In the genomic region with DNA sequence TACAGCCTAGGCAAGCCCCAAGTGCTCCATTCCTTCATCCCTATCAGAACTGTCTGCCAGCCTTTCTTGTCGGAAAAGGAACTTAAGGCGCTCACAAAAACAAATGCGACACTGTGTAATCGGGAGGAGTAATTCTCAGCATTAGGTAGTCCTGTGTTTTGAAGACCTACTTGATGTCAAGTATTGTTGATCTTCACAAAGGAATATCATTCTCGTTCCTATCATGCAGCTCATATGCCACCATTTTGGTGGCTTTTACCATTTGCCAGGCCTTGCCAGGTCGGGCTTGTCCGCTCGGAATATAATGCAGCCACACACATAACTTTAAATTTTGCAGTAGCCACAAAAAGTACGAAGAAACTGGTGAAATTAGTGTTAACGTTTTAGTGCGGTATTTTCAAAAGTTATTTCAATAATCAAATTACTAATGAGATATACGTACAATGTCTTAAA, we compare ENCODE assay signal across 8 cellular contexts. TPM values are rescaled to one million over a fixed set of nuclear protein-coding genes. Genes with fewer than 3 reads are reported as not detected.
A peak's percentile ranks its signal among the peaks of the same experiment; 100 is the strongest.
DNase-seq lines count a peak whose midpoint lies in the region; ATAC-seq and TF ChIP-seq lines count a peak whose summit lies in the region.

No MANE protein-coding gene starts in this region.

- no peaks in the 10 kb centered on the region for H3K9me3 ChIP-seq in CD8-positive, alpha-beta memory T cell (ENCODE audit: low read length)
- H3K9me3 ChIP-seq in iPS DF 6.9 (ENCODE audit: control insufficient read depth, insufficient read depth, low read length), result no peaks in the 10 kb centered on the region

- no CpG with 5 or more reads among the region's 12 CpGs for WGBS in iPS DF 6.9 (ENCODE audit: insufficient coverage, insufficient read length)

- peaks cover 17% of the 10 kb centered on the region for H3K4me1 ChIP-seq in CD8-positive, alpha-beta memory T cell (ENCODE audit: insufficient read depth, low read length)
- H3K4me1 ChIP-seq in iPS DF 6.9 (ENCODE audit: control insufficient read depth, insufficient read depth, low read length), result no peaks in the 10 kb centered on the region

- H3K4me3 Mint-ChIP-seq in CD8-positive, alpha-beta memory T cell, result peak overlapping the region; percentile 96 to 100 (median 99)
- peak overlapping the region; percentile 95 for H3K4me3 Mint-ChIP-seq in activated CD8-positive, alpha-beta T cell treated with anti-CD3 and anti-CD28 coated beads for 36 hours
- peak overlapping the region; percentile 98 for H3K4me3 Mint-ChIP-seq in stimulated activated memory B cell treated with anti-CD40 and anti-IgM and Interleukin-4, amounts not matched to agents 10 μg/mL and 1 μg/mL and 100 μg/mL, for 72 hours

- ATAC-seq in HG03097 (IDR thresholded peaks at IDR 0.05; ENCODE audit: low FRiP score, unreplicated experiment), result peak; percentile 3
- no peak for ATAC-seq in activated CD8-positive, alpha-beta T cell treated with anti-CD3 and anti-CD28 coated beads for 36 hours
- ATAC-seq in stimulated activated memory B cell treated with anti-CD40 and anti-IgM and Interleukin-4, amounts not matched to agents 10 μg/mL and 1 μg/mL and 100 μg/mL, for 72 hours, result no peak

- H3K4me3 ChIP-seq in CD8-positive, alpha-beta memory T cell (ENCODE audit: low read length), result peak overlapping the region; percentile 93
- peak overlapping the region; percentile 89; the same call in 1 of the 2 replicates for H3K4me3 ChIP-seq in iPS DF 6.9 (ENCODE audit: low read length)

- intact Hi-C loops in activated CD8-positive, alpha-beta T cell treated with anti-CD3 and anti-CD28 coated beads for 36 hours (cut with micrococcal nuclease), result no loop called here

- H3K4me1 Mint-ChIP-seq in CD8-positive, alpha-beta memory T cell, result peaks cover 28 to 29% (median 28%) of the 10 kb centered on the region in 3 donors
- peaks cover 14% of the 10 kb centered on the region for H3K4me1 Mint-ChIP-seq in activated CD8-positive, alpha-beta T cell treated with anti-CD3 and anti-CD28 coated beads for 36 hours (ENCODE audit: low read depth)
- H3K4me1 Mint-ChIP-seq in stimulated activated memory B cell treated with anti-CD40 and anti-IgM and Interleukin-4, amounts not matched to agents 10 μg/mL and 1 μg/mL and 100 μg/mL, for 72 hours, result peaks cover 9% of the 10 kb centered on the region

- no peak for DNase-seq in CD8-positive, alpha-beta memory T cell
- DNase-seq in activated CD8-positive, alpha-beta T cell treated with anti-CD3 and anti-CD28 coated beads for 36 hours, result no peak
- no peak for DNase-seq in iPS DF 6.9 (ENCODE audit: low read depth, low spot score)
- no peak for DNase-seq in hepatic stellate cell (ENCODE audit: low spot score)
- DNase-seq in effector CD4-positive, alpha-beta T cell, result no peak
- no peak for DNase-seq in NCI-H1930 (lab: John Stamatoyannopoulos, UW)

- peaks cover 0 to 33% (median 1%) of the 10 kb centered on the region in 3 donors for H3K36me3 Mint-ChIP-seq in CD8-positive, alpha-beta memory T cell
- peaks cover 28% of the 10 kb centered on the region for H3K36me3 Mint-ChIP-seq in activated CD8-positive, alpha-beta T cell treated with anti-CD3 and anti-CD28 coated beads for 36 hours (ENCODE audit: low read depth)
- H3K36me3 Mint-ChIP-seq in stimulated activated memory B cell treated with anti-CD40 and anti-IgM and Interleukin-4, amounts not matched to agents 10 μg/mL and 1 μg/mL and 100 μg/mL, for 72 hours, result peaks cover 15% of the 10 kb centered on the region

- no peaks in the 10 kb centered on the region for H3K9me3 Mint-ChIP-seq in CD8-positive, alpha-beta memory T cell
- H3K9me3 Mint-ChIP-seq in activated CD8-positive, alpha-beta T cell treated with anti-CD3 and anti-CD28 coated beads for 36 hours, result no peaks in the 10 kb centered on the region
- H3K9me3 Mint-ChIP-seq in stimulated activated memory B cell treated with anti-CD40 and anti-IgM and Interleukin-4, amounts not matched to agents 10 μg/mL and 1 μg/mL and 100 μg/mL, for 72 hours, result no peaks in the 10 kb centered on the region

- CTCF ChIA-PET in CD8-positive, alpha-beta memory T cell (lab: Charles Lee), result no interaction called here
- CTCF ChIA-PET in activated CD8-positive, alpha-beta T cell treated with anti-CD3 and anti-CD28 coated beads for 36 hours (lab: Charles Lee), result interaction anchor here (0.6 to 1.4 kb wide), 2 partner anchors 302 to 486 kb away, joined by 3 read pairs; no protein-coding TSS in a partner anchor

- peaks cover 0 to 8% of the 10 kb centered on the region in 2 donors for H3K27me3 Mint-ChIP-seq in CD8-positive, alpha-beta memory T cell
- H3K27me3 Mint-ChIP-seq in activated CD8-positive, alpha-beta T cell treated with anti-CD3 and anti-CD28 coated beads for 36 hours, result no peaks in the 10 kb centered on the region
- H3K27me3 Mint-ChIP-seq in stimulated activated memory B cell treated with anti-CD40 and anti-IgM and Interleukin-4, amounts not matched to agents 10 μg/mL and 1 μg/mL and 100 μg/mL, for 72 hours, result no peaks in the 10 kb centered on the region

- H3K27ac Mint-ChIP-seq in CD8-positive, alpha-beta memory T cell, result peak overlapping the region; percentile 99 to 100 (median 99)
- peak overlapping the region; percentile 100 for H3K27ac Mint-ChIP-seq in activated CD8-positive, alpha-beta T cell treated with anti-CD3 and anti-CD28 coated beads for 36 hours
- H3K27ac Mint-ChIP-seq in stimulated activated memory B cell treated with anti-CD40 and anti-IgM and Interleukin-4, amounts not matched to agents 10 μg/mL and 1 μg/mL and 100 μg/mL, for 72 hours, result peak overlapping the region; percentile 99

- H3K27ac ChIP-seq in CD8-positive, alpha-beta memory T cell (ENCODE audit: low read depth, low read length), result peak overlapping the region; percentile 97
- H3K27ac ChIP-seq in iPS DF 6.9 (ENCODE audit: low read length), result no peak overlapping the region

- no peaks in the 10 kb centered on the region for H3K27me3 ChIP-seq in CD8-positive, alpha-beta memory T cell (ENCODE audit: insufficient read depth, low read length, poor library complexity, severe bottlenecking)
- H3K27me3 ChIP-seq in iPS DF 6.9 (ENCODE audit: control insufficient read depth, insufficient read depth, low read length), result no peaks in the 10 kb centered on the region

- TF ChIP-seq CTCF in activated CD8-positive, alpha-beta T cell treated with anti-CD3 and anti-CD28 coated beads for 36 hours (IDR thresholded peaks at IDR 0.05), result no peak

- POLR2A ChIA-PET in CD8-positive, alpha-beta memory T cell (lab: Charles Lee), result no interaction called here
- POLR2A ChIA-PET in activated CD8-positive, alpha-beta T cell treated with anti-CD3 and anti-CD28 coated beads for 36 hours (lab: Charles Lee), result interaction anchor here (0.6 to 1.8 kb wide), 5 partner anchors 9 to 529 kb away, joined by 3 to 8 read pairs (median 4); a partner anchor contains a TSS

- H3K36me3 ChIP-seq in CD8-positive, alpha-beta memory T cell (ENCODE audit: insufficient read depth, low read length), result no peaks in the 10 kb centered on the region
- 0 out of 2 replicates have a peak, but pooled peaks cover 3% of the 10 kb centered on the region for H3K36me3 ChIP-seq in iPS DF 6.9 (ENCODE audit: control insufficient read depth, insufficient read depth, low read length)

RNA-seq across cellular contexts. Expression of a gene that starts 0.9 kb away (rescaled TPM):
- total RNA-seq in CD8-positive, alpha-beta memory T cell, result 100 to 1,000 TPM; 158 to 159 TPM
- polyA plus RNA-seq in CD8-positive, alpha-beta memory T cell, result 139 TPM
- total RNA-seq in activated CD8-positive, alpha-beta T cell treated with anti-CD3 and anti-CD28 coated beads for 36 hours, result 100 to 1,000 TPM; 106 to 111 TPM
